In the genomic region with DNA sequence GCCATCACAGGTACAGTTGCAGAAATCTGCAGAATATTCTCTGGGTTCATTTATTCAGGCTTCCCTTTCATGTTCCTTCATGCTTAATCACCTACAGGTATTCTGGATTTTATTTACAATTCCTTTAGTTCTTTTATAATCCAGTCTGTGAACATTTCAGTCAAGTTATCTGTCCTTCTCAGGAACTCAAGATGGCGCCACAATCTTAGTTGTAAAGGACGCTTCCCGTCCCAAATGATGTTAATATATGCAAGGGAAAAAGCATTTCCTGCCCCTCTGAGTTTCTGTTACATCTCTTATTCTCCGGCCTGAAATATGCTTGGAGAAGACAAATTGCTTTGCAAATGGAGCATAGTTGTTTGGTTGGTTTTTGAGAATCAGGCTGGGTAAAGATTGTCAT, we compare ENCODE assay signal across 8 cellular contexts. TPM values are rescaled to one million over a fixed set of nuclear protein-coding genes. Genes with fewer than 3 reads are reported as not detected.
DNase-seq lines count a peak whose midpoint lies in the region; ATAC-seq and TF ChIP-seq lines count a peak whose summit lies in the region.

No MANE protein-coding gene starts in this region.

- H3K27me3 Mint-ChIP-seq in activated CD8-positive, alpha-beta T cell treated with anti-CD3 and anti-CD28 coated beads, Interleukin-2, amount 10 ng/mL, durations not matched to agents 7 days and 5 days (ENCODE audit: low read depth), result peaks cover 19% of the 10 kb centered on the region

- H3K27me3 ChIP-seq in Panc1 (ENCODE audit: control insufficient read depth, insufficient read depth, low read length), result no peaks in the 10 kb centered on the region
- H3K27me3 ChIP-seq in spleen (replicated peaks in 1 of 7), result no peaks in the 10 kb centered on the region

- no peaks in the 10 kb centered on the region for H3K4me1 Mint-ChIP-seq in activated CD8-positive, alpha-beta T cell treated with anti-CD3 and anti-CD28 coated beads, Interleukin-2, amount 10 ng/mL, durations not matched to agents 7 days and 5 days (ENCODE audit: low read depth)

- no peaks in the 10 kb centered on the region for H3K9me3 Mint-ChIP-seq in activated CD8-positive, alpha-beta T cell treated with anti-CD3 and anti-CD28 coated beads, Interleukin-2, amount 10 ng/mL, durations not matched to agents 7 days and 5 days (ENCODE audit: insufficient read depth)

- DNase-seq in NOMO-1 treated with DMSO at 0.1 percent for 48 hours (lab: John Stamatoyannopoulos, UW; ENCODE audit: unreplicated experiment) (peak; percentile 33), NOMO-1 treated with dmso at 0.1 percent for 144 hours (lab: John Stamatoyannopoulos, UW; ENCODE audit: unreplicated experiment) (no peak), Panc1 (ENCODE audit: low read depth, low spot score) (no peak), foreskin fibroblast (peak; percentile 52 to 83), spleen (no peak), SKM-1 (lab: John Stamatoyannopoulos, UW; ENCODE audit: unreplicated experiment) (no peak)
- DNase-seq in activated CD8-positive, alpha-beta T cell treated with anti-CD3 and anti-CD28 coated beads, Interleukin-2, amount 10 ng/mL, durations not matched to agents 7 days and 5 days, result no peak

- H3K36me3 ChIP-seq in Panc1 (ENCODE audit: control insufficient read depth, insufficient read depth, low read length), result no peaks in the 10 kb centered on the region
- H3K36me3 ChIP-seq in spleen, result peaks cover 0 to 29% (median 0%) of the 10 kb centered on the region in 6 donors

- BruUV-seq in Panc1 (replicated peaks; lab: Mats Ljungman, UMichigan), result no TSS peak

- WGBS in spleen, 5 donors, result 8 to 20% (median 12%) methylated on average over 4 of the region's 4 CpGs

- POLR2A ChIA-PET in Panc1 (lab: Charles Lee), result no interaction called here
- POLR2A ChIA-PET in activated CD8-positive, alpha-beta T cell treated with anti-CD3 and anti-CD28 coated beads, Interleukin-2, amount 10 ng/mL, durations not matched to agents 7 days and 5 days (lab: Charles Lee), result no interaction called here

- in situ Hi-C loops in Panc1 (cut with HindIII; ENCODE audit: low pct_unique_long_range_greater_than_20kb, low sequenced_read_pairs), result no loop called here

- H3K27ac ChIP-seq in Panc1 (ENCODE audit: low read length), result no peak overlapping the region
- no peak overlapping the region for H3K27ac ChIP-seq in spleen

- no peaks in the 10 kb centered on the region for H3K4me1 ChIP-seq in Panc1 (ENCODE audit: control insufficient read depth, insufficient read depth, low read length)
- no peaks in the 10 kb centered on the region for H3K4me1 ChIP-seq in spleen

- CTCF ChIA-PET in Panc1 (lab: Charles Lee), result no interaction called here
- CTCF ChIA-PET in activated CD8-positive, alpha-beta T cell treated with anti-CD3 and anti-CD28 coated beads, Interleukin-2, amount 10 ng/mL, durations not matched to agents 7 days and 5 days (lab: Charles Lee), result interaction anchor here (1.3 kb wide), 1 partner anchor 284 kb away, joined by 3 read pairs; no protein-coding TSS in a partner anchor

- no peaks in the 10 kb centered on the region for H3K9me3 ChIP-seq in Panc1 (ENCODE audit: control insufficient read depth, insufficient read depth, low read depth, low read length)
- H3K9me3 ChIP-seq in spleen, result no peaks in the 10 kb centered on the region

- H3K4me3 Mint-ChIP-seq in activated CD8-positive, alpha-beta T cell treated with anti-CD3 and anti-CD28 coated beads, Interleukin-2, amount 10 ng/mL, durations not matched to agents 7 days and 5 days, result no peak overlapping the region

- no peak overlapping the region for H3K27ac Mint-ChIP-seq in activated CD8-positive, alpha-beta T cell treated with anti-CD3 and anti-CD28 coated beads, Interleukin-2, amount 10 ng/mL, durations not matched to agents 7 days and 5 days

- no peak for ATAC-seq in Panc1
- ATAC-seq in HG03139 (IDR thresholded peaks at IDR 0.05; ENCODE audit: unreplicated experiment), result no peak
- no peak for ATAC-seq in activated CD8-positive, alpha-beta T cell treated with anti-CD3 and anti-CD28 coated beads, Interleukin-2, amount 10 ng/mL, durations not matched to agents 7 days and 5 days

- intact Hi-C loops in Panc1 (cut with micrococcal nuclease; ENCODE audit: unreplicated experiment) (no loop called here), spleen (cut with DNase I; ENCODE audit: low total_unique reads) (no loop called here)

- no peak for TF ChIP-seq POLR2A in spleen (IDR thresholded peaks at IDR 0.05)

- H3K4me3 ChIP-seq in Panc1 (ENCODE audit: low read depth in 2 of 2, low read length in 2 of 2) (no peak overlapping the region), foreskin fibroblast (ENCODE audit: low read depth in 1 of 2, low read length in 2 of 2) (no peak overlapping the region), spleen (no peak overlapping the region)

- TF ChIP-seq CTCF in Panc1 (IDR thresholded peaks at IDR 0.05), result peak; percentile 31; the same call in 1 of the 2 replicates
- TF ChIP-seq CTCF in foreskin fibroblast (IDR thresholded peaks at IDR 0.05; ENCODE audit: low read depth, low read length), result peak; percentile 51
- peak in 6 of 11 experiments; percentile 16 to 49 (median 34) for TF ChIP-seq CTCF in spleen (IDR thresholded peaks at IDR 0.05 in 8 of 11, conservative IDR thresholded peaks at IDR 0.05 in 3 of 11)

- no peaks in the 10 kb centered on the region for H3K36me3 Mint-ChIP-seq in activated CD8-positive, alpha-beta T cell treated with anti-CD3 and anti-CD28 coated beads, Interleukin-2, amount 10 ng/mL, durations not matched to agents 7 days and 5 days (ENCODE audit: low read depth)

RNA-seq across cellular contexts. Expression of a gene that starts 19.3 kb away (rescaled TPM):
- total RNA-seq in Panc1 (2021; ENCODE audit: unreplicated experiment) (2.6 TPM), spleen (10 to 100 TPM in 1 of 7 donors, 1 to 10 TPM in 6; 4.0 to 12.4 (median 4.8) TPM)
- polyA plus RNA-seq in Panc1 (2012; ENCODE audit: insufficient read length), result 1.6 TPM
- 1 to 10 TPM; 1.1 to 5.7 (median 3.3) TPM for polyA plus RNA-seq in spleen
- total RNA-seq in activated CD8-positive, alpha-beta T cell treated with anti-CD3 and anti-CD28 coated beads, Interleukin-2, amount 10 ng/mL, durations not matched to agents 7 days and 5 days, result not detected

Comparison
In these comparisons a context has a peak if more than half of its experiments do, and no peak if none do; other contexts are left out.
1. DNase-seq: peak in NOMO-1 treated with DMSO at 0.1 percent for 48 hours (single experiment) and foreskin fibroblast (2 of 2); none in NOMO-1 treated with dmso at 0.1 percent for 144 hours (single experiment), Panc1 (single experiment), spleen (single experiment), SKM-1 (single experiment) and activated CD8-positive, alpha-beta T cell treated with anti-CD3 and anti-CD28 coated beads, Interleukin-2, amount 10 ng/mL, durations not matched to agents 7 days and 5 days (single experiment).
2. Peak in every context shown above with its lines, with median percentiles within 50 percentile points of each other: CTCF ChIP-seq.